ENCODE assay signal across 8 cellular contexts in genomic region chr3:184371570-184372018, GRCh38. TPM values are rescaled to one million over a fixed set of nuclear protein-coding genes. Genes with fewer than 3 reads are reported as not detected.
A peak's percentile ranks its signal among the peaks of the same experiment; 100 is the strongest.
DNase-seq lines count a peak whose midpoint lies in the region; ATAC-seq and TF ChIP-seq lines count a peak whose summit lies in the region.

No MANE protein-coding gene starts in this region.

- H3K36me3 Mint-ChIP-seq in T-cell, result peaks cover 19% of the 10 kb centered on the region

- in situ Hi-C loops in gastrocnemius medialis (cut with MboI; ENCODE audit: low sequenced_read_pairs in 4 of 4), result loop anchor here (5.0 to 25.0 kb wide), 7 partner anchors 141 to 441 kb away; partner anchors contain the start of gene VPS8 (in 1 of the 4)

- no peaks in the 10 kb centered on the region for H3K27me3 ChIP-seq in gastrocnemius medialis

- DNase-seq in GM03348 (ENCODE audit: low spot score), result peak; percentile 89
- peak; percentile 45 for DNase-seq in NCI-H187 treated with DMSO at 0.1 percent for 48 hours (lab: John Stamatoyannopoulos, UW)
- DNase-seq in T-cell, result peak in 32 of 34 experiments; percentile 25 to 67 (median 51)
- DNase-seq in astrocyte of the hippocampus (ENCODE audit: low read depth, low spot score), result peak; percentile 94
- peak; percentile 91 for DNase-seq in hepatic stellate cell (ENCODE audit: low spot score)
- DNase-seq in gastrocnemius medialis, result peak; percentile 71 to 83
- no peak for DNase-seq in mesenteric fat pad (ENCODE audit: low spot score)

- peak overlapping the region in 1 of 2 donors; percentile 11 for H3K27ac Mint-ChIP-seq in T-cell

- peak; percentile 86 to 98 (median 92) for TF ChIP-seq CTCF in gastrocnemius medialis (IDR thresholded peaks at IDR 0.05 in 4 of 5, conservative IDR thresholded peaks at IDR 0.05 in 1 of 5)

- peaks cover 0 to 24% of the 10 kb centered on the region in 2 donors for H3K36me3 ChIP-seq in gastrocnemius medialis

- no peak overlapping the region for H3K4me3 ChIP-seq in gastrocnemius medialis

- H3K4me1 Mint-ChIP-seq in T-cell, result peaks cover 4 to 14% (median 11%) of the 10 kb centered on the region in 3 donors

- intact Hi-C loops in gastrocnemius medialis (cut with DNase I; ENCODE audit: low total_unique reads), result loop anchor here (1.0 kb wide), 2 partner anchors 142 to 173 kb away; no protein-coding TSS in a partner anchor

- no peak for TF ChIP-seq POLR2A in gastrocnemius medialis (IDR thresholded peaks at IDR 0.05)

- H3K27ac ChIP-seq in gastrocnemius medialis, result no peak overlapping the region

- peaks cover 10 to 12% of the 10 kb centered on the region in 2 donors for H3K27me3 Mint-ChIP-seq in T-cell

- H3K4me3 Mint-ChIP-seq in T-cell, result no peak overlapping the region

- CTCF ChIA-PET in T-cell (lab: Charles Lee), result interaction anchor here (0.6 to 2.2 kb wide), 25 partner anchors 9 to 723 kb away, joined by 3 to 36 read pairs (median 4); partner anchors contain the start of gene EPHB3 (in 1 of the 2)

- H3K9me3 Mint-ChIP-seq in T-cell, result no peaks in the 10 kb centered on the region

- ATAC-seq in HG02678 (IDR thresholded peaks at IDR 0.05; ENCODE audit: unreplicated experiment) (peak; percentile 89), T-cell (replicated peaks in 1 of 4) (peak; percentile 90 to 99 (median 95)), gastrocnemius medialis (peak; percentile 95 to 96)

- POLR2A ChIA-PET in T-cell (lab: Charles Lee), result no interaction called here

- peaks cover 7 to 13% of the 10 kb centered on the region in 2 donors for H3K4me1 ChIP-seq in gastrocnemius medialis

- H3K9me3 ChIP-seq in gastrocnemius medialis, result no peaks in the 10 kb centered on the region

RNA-seq across cellular contexts. Expression of gene THPO, which starts 6.4 kb away (rescaled TPM):
- total RNA-seq in T-cell (not detected), gastrocnemius medialis (1 to 10 TPM in 1 of 4 donors, under 1 TPM in 2, not detected in 1; 0.36 to 2.5 (median 0.69) TPM), mesenteric fat pad (1.1 TPM)

RNA-seq across cellular contexts. Expression of gene CHRD, which starts 8.3 kb away (rescaled TPM):
- total RNA-seq in T-cell (under 1 TPM in 1 of 5 donors, not detected in 4; 0.28 TPM), gastrocnemius medialis (1 to 10 TPM; 2.6 to 5.7 (median 3.4) TPM), mesenteric fat pad (11.3 TPM)

RNA-seq across cellular contexts. Expression of gene POLR2H, which starts 10.1 kb away (rescaled TPM):
- 10 to 100 TPM; 33.0 to 75.1 (median 53.3) TPM for total RNA-seq in T-cell
- 10 to 100 TPM; 45.5 to 87.7 (median 53.0) TPM for total RNA-seq in gastrocnemius medialis
- 51.7 TPM for total RNA-seq in mesenteric fat pad

RNA-seq across cellular contexts. Expression of gene CLCN2, which starts 10.2 kb away (rescaled TPM):
- total RNA-seq in T-cell (1 to 10 TPM; 3.2 to 5.9 (median 4.6) TPM), gastrocnemius medialis (1 to 10 TPM in 2 of 4 donors, under 1 TPM in 2; 0.62 to 1.2 (median 0.92) TPM), mesenteric fat pad (3.8 TPM)

RNA-seq across cellular contexts. Expression of gene FAM131A, which starts 34.2 kb away (rescaled TPM):
- 10 to 100 TPM in 3 of 5 donors, 1 to 10 TPM in 2; 8.3 to 13.8 (median 11.9) TPM for total RNA-seq in T-cell
- 10 to 100 TPM; 14.7 to 27.1 (median 18.8) TPM for total RNA-seq in gastrocnemius medialis
- 24.4 TPM for total RNA-seq in mesenteric fat pad
